Comparison of ENCODE assay signal across 8 cellular contexts in the genomic region with DNA sequence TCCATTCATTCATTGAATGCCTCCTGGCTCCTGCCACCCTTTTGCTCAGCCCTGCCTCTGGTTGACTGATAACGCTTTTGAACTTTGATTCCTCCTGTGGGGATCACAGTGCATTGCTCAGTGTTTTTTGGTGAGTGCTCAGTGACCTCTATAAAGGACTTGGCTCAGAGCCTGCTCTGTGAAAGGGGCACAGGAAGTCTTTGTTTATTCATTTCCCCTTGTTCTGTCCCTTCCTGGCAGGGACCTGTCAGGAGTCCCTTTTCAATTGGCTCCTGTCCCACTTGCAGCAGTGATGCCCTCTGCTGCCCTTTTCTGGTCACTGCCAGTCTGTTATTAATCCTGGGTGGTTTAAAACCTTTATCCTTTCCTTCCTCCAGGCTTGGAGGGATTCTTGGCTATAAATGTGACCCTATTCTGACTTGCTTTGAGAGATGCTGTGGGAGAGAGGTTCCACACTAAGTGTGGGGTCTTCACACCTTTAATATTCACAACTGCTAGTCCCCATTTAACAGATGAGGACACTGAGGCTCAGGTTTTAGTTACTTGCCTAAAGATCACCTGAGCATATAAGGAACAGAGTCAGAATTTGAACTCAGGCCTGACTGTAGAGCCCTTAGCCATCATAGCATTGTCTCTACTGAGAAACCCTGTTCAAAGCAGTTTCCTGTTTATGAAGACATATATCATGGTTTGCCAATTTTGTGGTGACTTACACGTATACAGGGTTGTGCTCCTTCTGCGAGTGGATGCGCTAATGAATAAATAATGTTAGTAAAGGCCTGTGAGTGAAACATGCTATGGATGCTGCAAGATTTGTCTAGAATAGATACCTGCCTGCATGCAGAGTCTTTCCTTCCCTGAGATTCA. TPM values are rescaled to one million over a fixed set of nuclear protein-coding genes. Genes with fewer than 3 reads are reported as not detected.
DNase-seq lines count a peak whose midpoint lies in the region; ATAC-seq, FAIRE-seq and TF ChIP-seq lines count a peak whose summit lies in the region.

No MANE protein-coding gene starts in this region.

- no peak for TF ChIP-seq EP300 in K562 (IDR thresholded peaks at IDR 0.05; ENCODE audit: low read length)

- no peaks in the 10 kb centered on the region for H3K9me1 ChIP-seq in K562 (ENCODE audit: control insufficient read depth, insufficient read depth, low read length)

- peaks cover 0 to 3% of the 10 kb centered on the region in 2 experiments; a peak in 2 of 5 replicates for H3K4me1 ChIP-seq in K562 (replicated peaks in 1 of 2; ENCODE audit: control insufficient read depth in 2 of 2, insufficient read depth in 2 of 2, low read length in 2 of 2)
- peaks cover 10 to 13% of the 10 kb centered on the region in 2 donors for H3K4me1 ChIP-seq in small intestine (ENCODE audit: control insufficient read depth in 2 of 2, insufficient read depth in 1 of 2, low read depth in 1 of 2, low read length in 1 of 2)

- H3K9me3 ChIP-seq in K562 (replicated peaks; ENCODE audit: control insufficient read depth, insufficient read depth, low read depth, low read length), result no peaks in the 10 kb centered on the region
- H3K9me3 ChIP-seq in small intestine (ENCODE audit: control insufficient read depth, low read depth), result no peaks in the 10 kb centered on the region

- intact Hi-C loops in K562 (cut with micrococcal nuclease), result loop anchor here (2.0 to 10.0 kb wide), 2 partner anchors 60 to 290 kb away; partner anchors contain the start of genes CRELD1 and IRAK2

- H3K27ac ChIP-seq in K562 (ENCODE audit: extremely low read depth, low read depth, low read length) (no peak overlapping the region), small intestine (ENCODE audit: low read depth in 1 of 2, low read length in 1 of 2) (peak overlapping the region in 1 of 2 donors; percentile 59)

- in situ Hi-C loops in K562 (cut with MboI), result no loop called here

- peak overlapping the region in 1 of 2 experiments; percentile 7; a peak in 1 of 4 replicates for H3K9ac ChIP-seq in K562 (ENCODE audit: insufficient read depth in 1 of 2, low read depth in 2 of 2, low read length in 2 of 2)

- H3K79me2 ChIP-seq in K562 (ENCODE audit: control insufficient read depth, insufficient read depth, low read length), result no peaks in the 10 kb centered on the region

- no TSS peak for BruUV-seq in K562 (replicated peaks; lab: Mats Ljungman, UMichigan)

- FAIRE-seq in K562 (lab: Jason Lieb, UNC), result peak; percentile 89
- no peak for FAIRE-seq in small intestine (lab: Jason Lieb, UNC)

- TF ChIP-seq POLR2A in K562 (conservative IDR thresholded peaks at IDR 0.05), result no peak

- POLR2A ChIA-PET in K562 (lab: Yijun Ruan, JAX), result no interaction called here

- CTCF ChIA-PET in K562 (lab: Yijun Ruan, JAX; ENCODE audit: low intra/inter-chr PET ratio), result interaction anchor here (0.6 to 1.5 kb wide), 6 partner anchors 9 to 873 kb away, joined by 3 to 4 read pairs (median 3); partner anchors contain the start of genes CRELD1 and IRAK2

- peak; percentile 94 to 96 for TF ChIP-seq RAD21 in K562 (CRISPR knock-in tag; conservative IDR thresholded peaks at IDR 0.05 in 1 of 2, IDR thresholded peaks at IDR 0.05 in 1 of 2)

- WGBS in K562 (ENCODE audit: insufficient coverage, low coverage, missing lambda C conversion rate), result 78% methylated on average over 4 of the region's 4 CpGs
- 44 to 51% (median 48%) methylated on average over 4 of the region's 4 CpGs for WGBS in small intestine, 3 donors

- H2AFZ ChIP-seq in K562 (ENCODE audit: low read depth, low read length), result no peak overlapping the region

- DNase-seq in DMS153 (lab: John Stamatoyannopoulos, UW) (peak; percentile 77), NCI-H1105 treated with DMSO at 0.1 percent for 48 hours (lab: John Stamatoyannopoulos, UW) (peak; percentile 71), T-helper 9 cell (peak; percentile 40), K562 (ENCODE audit: extremely low read depth in 1 of 4, low spot score in 3 of 4) (peak; percentile 66 to 79 (median 75)), hippocampal formation (lab: John Stamatoyannopoulos, UW) (peak; percentile 52 to 74), small intestine (peak; percentile 98)

- H3K4me3 ChIP-seq in K562 (no peak overlapping the region), small intestine (ENCODE audit: low read depth in 1 of 2, low read length in 2 of 2) (no peak overlapping the region)

- H3K27me3 ChIP-seq in K562 (ENCODE audit: control insufficient read depth in 2 of 2, insufficient read depth in 2 of 2, low read length in 2 of 2) (no peaks in the 10 kb centered on the region), small intestine (ENCODE audit: control insufficient read depth in 2 of 2, insufficient read depth in 2 of 2, low read length in 2 of 2) (no peaks in the 10 kb centered on the region)

- ATAC-seq in GM21717 (IDR thresholded peaks at IDR 0.05; ENCODE audit: unreplicated experiment) (peak; percentile 39), K562 (peak; percentile 89), HG03097 (IDR thresholded peaks at IDR 0.05; ENCODE audit: low FRiP score, unreplicated experiment) (no peak)

- peak; percentile 77 to 93 (median 83) for TF ChIP-seq CTCF in K562 (IDR thresholded peaks at IDR 0.05 in 2 of 3, conservative IDR thresholded peaks at IDR 0.05 in 1 of 3; ENCODE audit: insufficient read depth in 2 of 3, low read depth in 1 of 3, low read length in 3 of 3)

- H3K4me2 ChIP-seq in K562 (ENCODE audit: insufficient read depth, low read length), result no peak overlapping the region

- H3K36me3 ChIP-seq in K562 (ENCODE audit: control insufficient read depth, insufficient read depth, low read length), result no peaks in the 10 kb centered on the region
- H3K36me3 ChIP-seq in small intestine (ENCODE audit: control insufficient read depth in 2 of 2, insufficient read depth in 2 of 2, low read length in 2 of 2), result peaks cover 0 to 2% of the 10 kb centered on the region in 2 donors

- H4K20me1 ChIP-seq in K562 (replicated peaks; ENCODE audit: control insufficient read depth, insufficient read depth, low read length), result no peaks in the 10 kb centered on the region

TF ChIP-seq in K562, 482 proteins besides CTCF, POLR2A, EP300 and RAD21 (continues in another document):
- TF ChIP-seq MLLT1 (IDR thresholded peaks at IDR 0.05) (no peak), ZSCAN29 (IDR thresholded peaks at IDR 0.05) (no peak), GTF2E2 (tag; IDR thresholded peaks at IDR 0.05) (no peak), HNRNPH1 (optimal IDR thresholded peaks at IDR 0.05; ENCODE audit: low read depth, low read length) (no peak)

RNA-seq across cellular contexts. Expression of gene TATDN2, which starts 23.2 kb away (rescaled TPM):
- 72.5 and 115 TPM in 2 replicates for total RNA-seq in K562 (2011; cell fraction: chromatin; rRNA removed; ENCODE audit: low replicate concordance)
- total RNA-seq in K562 (2011; cell fraction: nucleolus; rRNA removed), result 71.2 and 76.0 TPM in 2 replicates
- total RNA-seq in K562 (2011; cell fraction: nucleoplasm; rRNA removed), result 73.4 and 78.1 TPM in 2 replicates
- 10.9 and 14.7 TPM in 2 replicates for total RNA-seq in K562 (2014; rRNA removed)
- total RNA-seq in K562 (2014; rRNA removed; fragmentation: Illumina TruSeq; extraction: Trizol), result 25.0 and 25.8 TPM in 2 replicates
- total RNA-seq in K562 (2015; rRNA removed; fragmentation: Illumina TruSeq; extraction: Trizol), result 29.0 and 30.3 TPM in 2 replicates
- total RNA-seq in K562 (2021), result 38.8 and 44.7 TPM in 2 replicates
- polyA plus RNA-seq in K562 (2011; rRNA removed), result 20.8 and 27.2 TPM in 2 replicates
- polyA plus RNA-seq in K562 (2011; cell fraction: cytosol; rRNA removed), result 20.7 and 21.3 TPM in 2 replicates
- polyA plus RNA-seq in K562 (2011; cell fraction: nucleus; rRNA removed), result 33.0 and 34.2 TPM in 2 replicates
- polyA plus RNA-seq in K562 (2012), result 25.7 and 36.1 TPM in 2 replicates
- 34.9 and 36.6 TPM in 2 replicates for polyA plus RNA-seq in K562 (2014; fragmentation: Illumina TruSeq; extraction: Trizol)
- 1 to 10 TPM; 5.2 to 7.9 TPM for polyA plus RNA-seq in K562 (2014; fragmentation: Nextera tagmentation; extraction: Ambion mirVana)
- 23.7 and 28.0 TPM in 2 replicates for polyA plus RNA-seq in K562 (2014; rRNA removed)
- 27.0 and 40.2 TPM in 2 replicates for polyA minus RNA-seq in K562 (2011; rRNA and poly(A)+ RNA removed)
- polyA minus RNA-seq in K562 (2011; cell fraction: cytosol; rRNA and poly(A)+ RNA removed), result 13.5 and 22.0 TPM in 2 replicates
- polyA minus RNA-seq in K562 (2011; cell fraction: nucleus; rRNA and poly(A)+ RNA removed), result 27.6 and 34.4 TPM in 2 replicates
- polyA plus RNA-seq in small intestine, result 10 to 100 TPM; 13.8 to 19.5 (median 15.2) TPM

Comparison
In these comparisons a context has a peak if more than half of its experiments do, and no peak if none do; other contexts are left out.
1. DNase-seq: peak in every context shown above with its lines; median percentile 98 in small intestine; 77 in DMS153; 75 in K562; 71 in NCI-H1105 treated with DMSO at 0.1 percent for 48 hours; 63 in hippocampal formation; 40 in T-helper 9 cell.